11 cellular contexts compared by ENCODE assay signal in genomic region chr12:43847427-43847826, GRCh38. TPM values are rescaled to one million over a fixed set of nuclear protein-coding genes. Genes with fewer than 3 reads are reported as not detected.
A peak's percentile ranks its signal among the peaks of the same experiment; 100 is the strongest.
DNase-seq lines count a peak whose midpoint lies in the region; ATAC-seq and TF ChIP-seq lines count a peak whose summit lies in the region.
"Had no signal": no experiment of that assay in that cellular context is flagged by ENCODE, and none has a peak within 500 bp of the region (broad histone marks: within the 10 kb centered on the region; RNA-seq: fewer than 3 reads in every experiment).

No MANE protein-coding gene starts in this region.

- TF ChIP-seq CTCF in osteoblast (IDR thresholded peaks at IDR 0.05; ENCODE audit: extremely low read depth, low read depth, low read length) (no peak), sigmoid colon (IDR thresholded peaks at IDR 0.05) (no peak), lower lobe of right lung (IDR thresholded peaks at IDR 0.05) (no peak), uterus (IDR thresholded peaks at IDR 0.05) (no peak)

- no peak for TF ChIP-seq EP300 in sigmoid colon (IDR thresholded peaks at IDR 0.05)

- intact Hi-C loops in sigmoid colon (cut with DNase I) (no loop called here), lower lobe of right lung (cut with DNase I) (no loop called here), uterus (cut with DNase I; ENCODE audit: low total_unique reads) (no loop called here)

- H4K20me1 ChIP-seq in osteoblast (ENCODE audit: insufficient read depth, low read length), result no peaks in the 10 kb centered on the region

- no peaks in the 10 kb centered on the region for H3K27me3 ChIP-seq in osteoblast (ENCODE audit: insufficient read depth, low read length)
- no peaks in the 10 kb centered on the region for H3K27me3 ChIP-seq in sigmoid colon
- H3K27me3 ChIP-seq in lower lobe of right lung (ENCODE audit: low read depth), result no peaks in the 10 kb centered on the region
- no peaks in the 10 kb centered on the region for H3K27me3 ChIP-seq in uterus

- H2AFZ ChIP-seq in osteoblast (ENCODE audit: low read length), result no peak overlapping the region

- H3K79me2 ChIP-seq in osteoblast (ENCODE audit: insufficient read depth, low read length), result peaks cover 3% of the 10 kb centered on the region

- no peaks in the 10 kb centered on the region for H3K9me3 ChIP-seq in osteoblast (ENCODE audit: low read depth, low read length)
- no peaks in the 10 kb centered on the region for H3K9me3 ChIP-seq in sigmoid colon
- H3K9me3 ChIP-seq in lower lobe of right lung, result peaks cover 8% of the 10 kb centered on the region
- no peaks in the 10 kb centered on the region for H3K9me3 ChIP-seq in uterus

- no peak for TF ChIP-seq POLR2A in sigmoid colon (IDR thresholded peaks at IDR 0.05)
- TF ChIP-seq POLR2A in uterus (IDR thresholded peaks at IDR 0.05), result no peak

- DNase-seq in GM03348 (ENCODE audit: low spot score) (peak; percentile 55), MV-4-11 (lab: John Stamatoyannopoulos, UW) (peak; percentile 8), dedifferentiated amniotic fluid mesenchymal stem cell (ENCODE audit: extremely low spot score) (peak; percentile 63), osteoblast (ENCODE audit: insufficient read length, low spot score, missing footprints) (peak; percentile 91), sigmoid colon (no peak), lower lobe of right lung (no peak), uterus (no peak)
- DNase-seq: foreskin melanocyte, left ventricle myocardium superior, NCI-H187 had no signal

- H3K4me3 ChIP-seq in osteoblast (ENCODE audit: insufficient read depth, low read length) (no peak overlapping the region), sigmoid colon (no peak overlapping the region), lower lobe of right lung (no peak overlapping the region), uterus (no peak overlapping the region)

- H3K27ac ChIP-seq in osteoblast (ENCODE audit: low read depth, low read length) (no peak overlapping the region), sigmoid colon (no peak overlapping the region), lower lobe of right lung (no peak overlapping the region), uterus (no peak overlapping the region)

- H3K4me1 ChIP-seq in osteoblast (ENCODE audit: insufficient read depth, low read length) (peaks cover 8% of the 10 kb centered on the region), sigmoid colon (no peaks in the 10 kb centered on the region), lower lobe of right lung (no peaks in the 10 kb centered on the region), uterus (no peaks in the 10 kb centered on the region)

- ATAC-seq in GM19328 (IDR thresholded peaks at IDR 0.05; ENCODE audit: unreplicated experiment) (no peak), lower lobe of right lung (no peak)
- ATAC-seq: left ventricle myocardium superior had no signal

- H3K4me2 ChIP-seq in osteoblast (ENCODE audit: insufficient read depth, low read length), result no peak overlapping the region

- H3K36me3 ChIP-seq in osteoblast (ENCODE audit: insufficient read depth, low read length) (no peaks in the 10 kb centered on the region), sigmoid colon (peaks cover 0 to 6% (median 0%) of the 10 kb centered on the region in 4 donors), lower lobe of right lung (no peaks in the 10 kb centered on the region), uterus (no peaks in the 10 kb centered on the region)

RNA-seq across cellular contexts. Expression of gene TMEM117, which starts 11.5 kb away (rescaled TPM):
- total RNA-seq in osteoblast (20.6 and 22.4 TPM in 2 replicates), sigmoid colon (10 to 100 TPM; 17.5 to 21.4 (median 18.9) TPM), lower lobe of right lung (4.5 TPM), uterus (10 to 100 TPM in 1 of 4 donors, 1 to 10 TPM in 3; 1.0 to 34.4 (median 6.1) TPM)
- 1 to 10 TPM; 2.3 to 3.8 (median 3.0) TPM for polyA plus RNA-seq in sigmoid colon

RNA-seq across cellular contexts. Expression of gene TWF1, which starts 41.3 kb away (rescaled TPM):
- 180 and 219 TPM in 2 replicates for total RNA-seq in osteoblast
- total RNA-seq in sigmoid colon, result 100 to 1,000 TPM in 2 of 4 donors, 10 to 100 TPM in 2; 72.6 to 133 (median 101) TPM
- 100 to 1,000 TPM in 2 of 3 donors, 10 to 100 TPM in 1; 63.8 to 168 (median 106) TPM for polyA plus RNA-seq in sigmoid colon
- total RNA-seq in lower lobe of right lung, result 60.6 TPM
- 100 to 1,000 TPM in 1 of 4 donors, 10 to 100 TPM in 3; 21.8 to 113 (median 71.4) TPM for total RNA-seq in uterus

Comparison
In these comparisons a context has a peak if more than half of its experiments do, and no peak if none do; other contexts are left out.
1. DNase-seq: peak in GM03348 (single experiment), MV-4-11 (single experiment), dedifferentiated amniotic fluid mesenchymal stem cell (single experiment) and osteoblast (single experiment); none in sigmoid colon (single experiment), lower lobe of right lung (single experiment) and uterus (0 of 2).